In the genomic region with DNA sequence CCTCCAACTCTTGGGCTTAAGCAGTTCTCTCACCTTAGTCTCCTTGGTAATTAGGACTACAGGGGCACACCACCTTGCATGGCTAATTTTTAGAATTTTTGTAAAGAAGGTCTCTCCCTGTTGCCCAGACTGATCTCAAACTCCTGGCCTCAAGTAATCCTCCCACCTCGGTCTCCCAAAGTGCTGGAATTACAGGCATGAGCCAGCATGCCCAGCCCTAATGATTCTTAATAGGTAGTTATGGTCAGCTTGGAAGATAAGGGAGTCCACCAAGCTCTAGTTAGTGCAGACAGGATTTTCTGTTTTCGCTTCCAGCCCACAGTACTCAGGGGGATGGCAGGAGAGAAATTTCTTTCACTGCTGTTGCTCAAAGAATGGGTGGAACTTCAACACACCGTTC, we compare ENCODE assay signal across 1 cellular context.
TF ChIP-seq lines count a peak whose summit lies in the region.

No MANE protein-coding gene starts in this region.

TF ChIP-seq in GM23338, 12 proteins besides CTCF, POLR2A, EP300 and RAD21:
- TF ChIP-seq, protein P1, sequence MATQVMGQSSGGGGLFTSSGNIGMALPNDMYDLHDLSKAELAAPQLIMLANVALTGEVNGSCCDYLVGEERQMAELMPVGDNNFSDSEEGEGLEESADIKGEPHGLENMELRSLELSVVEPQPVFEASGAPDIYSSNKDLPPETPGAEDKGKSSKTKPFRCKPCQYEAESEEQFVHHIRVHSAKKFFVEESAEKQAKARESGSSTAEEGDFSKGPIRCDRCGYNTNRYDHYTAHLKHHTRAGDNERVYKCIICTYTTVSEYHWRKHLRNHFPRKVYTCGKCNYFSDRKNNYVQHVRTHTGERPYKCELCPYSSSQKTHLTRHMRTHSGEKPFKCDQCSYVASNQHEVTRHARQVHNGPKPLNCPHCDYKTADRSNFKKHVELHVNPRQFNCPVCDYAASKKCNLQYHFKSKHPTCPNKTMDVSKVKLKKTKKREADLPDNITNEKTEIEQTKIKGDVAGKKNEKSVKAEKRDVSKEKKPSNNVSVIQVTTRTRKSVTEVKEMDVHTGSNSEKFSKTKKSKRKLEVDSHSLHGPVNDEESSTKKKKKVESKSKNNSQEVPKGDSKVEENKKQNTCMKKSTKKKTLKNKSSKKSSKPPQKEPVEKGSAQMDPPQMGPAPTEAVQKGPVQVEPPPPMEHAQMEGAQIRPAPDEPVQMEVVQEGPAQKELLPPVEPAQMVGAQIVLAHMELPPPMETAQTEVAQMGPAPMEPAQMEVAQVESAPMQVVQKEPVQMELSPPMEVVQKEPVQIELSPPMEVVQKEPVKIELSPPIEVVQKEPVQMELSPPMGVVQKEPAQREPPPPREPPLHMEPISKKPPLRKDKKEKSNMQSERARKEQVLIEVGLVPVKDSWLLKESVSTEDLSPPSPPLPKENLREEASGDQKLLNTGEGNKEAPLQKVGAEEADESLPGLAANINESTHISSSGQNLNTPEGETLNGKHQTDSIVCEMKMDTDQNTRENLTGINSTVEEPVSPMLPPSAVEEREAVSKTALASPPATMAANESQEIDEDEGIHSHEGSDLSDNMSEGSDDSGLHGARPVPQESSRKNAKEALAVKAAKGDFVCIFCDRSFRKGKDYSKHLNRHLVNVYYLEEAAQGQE (IDR thresholded peaks at IDR 0.05; ENCODE audit: unreplicated experiment): no peak
- TF ChIP-seq POLR2AphosphoS5 (IDR thresholded peaks at IDR 0.05; ENCODE audit: low read depth): no peak
